Comparison of ENCODE assay signal across 10 cellular contexts in genomic region chr1:44924835-44925464, GRCh38.
A peak's percentile ranks its signal among the peaks of the same experiment; 100 is the strongest.
DNase-seq lines count a peak whose midpoint lies in the region; ATAC-seq and TF ChIP-seq lines count a peak whose summit lies in the region.
"Had no signal": no experiment of that assay in that cellular context is flagged by ENCODE, and none has a peak within 500 bp of the region (broad histone marks: within the 10 kb centered on the region; RNA-seq: fewer than 3 reads in every experiment).

No MANE protein-coding gene starts in this region.

- DNase-seq in A172 (ENCODE audit: low spot score) (peak; percentile 77), SJSA1 (ENCODE audit: low read depth in 1 of 2, low spot score in 2 of 2) (peak; percentile 64 to 95), foreskin fibroblast (peak; percentile 73 to 89)
- no peak for DNase-seq in stimulated activated CD4-positive, alpha-beta T cell treated with anti-CD3 and anti-CD28 coated beads, Interleukin-4, amount 100 ng/mL, for 1 hour
- DNase-seq: activated B cell treated with CpG ODN at 0.5 μM for 24 hours had no signal

- H3K27me3 ChIP-seq in SJSA1 (replicated peaks) = no peaks in the 10 kb centered on the region

- H3K9me3 ChIP-seq in SJSA1 (replicated peaks) = no peaks in the 10 kb centered on the region
- H3K9me3 ChIP-seq: mucosa of descending colon had no signal

- H3K36me3 ChIP-seq in SJSA1 = no peaks in the 10 kb centered on the region

- ATAC-seq in HG03565 (IDR thresholded peaks at IDR 0.05; ENCODE audit: unreplicated experiment) = no peak
- ATAC-seq in HG03139 (IDR thresholded peaks at IDR 0.05; ENCODE audit: unreplicated experiment) = no peak
- ATAC-seq in HG03521 (IDR thresholded peaks at IDR 0.05; ENCODE audit: unreplicated experiment) = no peak
- ATAC-seq: mucosa of descending colon had no signal

- H3K4me3 ChIP-seq in SJSA1 (peak overlapping the region; percentile 6; the same call in 1 of the 2 replicates), foreskin fibroblast (ENCODE audit: low read depth in 1 of 2, low read length in 2 of 2) (peak overlapping the region in 1 of 2 donors; percentile 18)
- H3K4me3 ChIP-seq: mucosa of descending colon had no signal

- peak overlapping the region; percentile 71 for H3K27ac ChIP-seq in SJSA1

- H3K4me1 ChIP-seq in SJSA1 (replicated peaks) = peaks cover 27% of the 10 kb centered on the region

- TF ChIP-seq CTCF in GM12873 (IDR thresholded peaks at IDR 0.05; ENCODE audit: insufficient read depth, low read depth, low read length, missing control alignments) (peak; percentile 56), foreskin fibroblast (IDR thresholded peaks at IDR 0.05; ENCODE audit: low read depth, low read length) (peak; percentile 28)
